ENCODE assay signal across 30 cellular contexts in genomic region chr11:78811622-78812021, GRCh38.
"Had no signal": no experiment of that assay in that cellular context is flagged by ENCODE, and none has a peak within 500 bp of the region (broad histone marks: within the 10 kb centered on the region; RNA-seq: fewer than 3 reads in every experiment).

No MANE protein-coding gene starts in this region.

- ATAC-seq: activated T-helper 17 cell treated with anti-CD3 and anti-CD28 coated beads, Interleukin-2, amount 50 U/mL, for 72 hours; K562; T-cell had no signal

- FAIRE-seq: K562, TTC549 had no signal

- H3K27me3 ChIP-seq: adrenal gland, breast epithelium had no signal

- H3K4me2 ChIP-seq: PC-9 had no signal

- DNase-seq: activated B cell treated with CpG ODN at 0.5 μM for 24 hours; activated CD4-positive, alpha-beta memory T cell treated with anti-CD3 and anti-CD28 coated beads for 36 hours; activated CD4-positive, alpha-beta T cell treated with anti-CD3 and anti-CD28 coated beads for 1 hour; activated CD4-positive, alpha-beta T cell treated with anti-CD3 and anti-CD28 coated beads, Interleukin-2, amount 10 ng/mL, durations not matched to agents 7 days and 5 days; activated CD8-positive, alpha-beta memory T cell treated with anti-CD3 and anti-CD28 coated beads for 24 hours; activated gamma-delta T cell treated with Interleukin-2 at 50 U/mL for 16 hours; activated naive CD4-positive, alpha-beta T cell treated with anti-CD3 and anti-CD28 coated beads, Interleukin-2, amount 50 U/mL, for 16 hours; activated naive CD8-positive, alpha-beta T cell treated with anti-CD3 and anti-CD28 coated beads, Interleukin-2, amount 10 ng/mL, durations not matched to agents 7 days and 5 days; activated T-cell treated with anti-CD3 and anti-CD28 coated beads for 4 hours; activated T-cell treated with anti-CD3 and anti-CD28 coated beads, Interleukin-2, amount 50 U/mL, for 48 hours; adrenal gland; aorta; Karpas-422; MM.1S; NCI-H1105; NCI-H1436 treated with DMSO at 0.1 percent for 48 hours; NCI-H187; NCI-H2171 treated with DMSO at 0.1 percent for 48 hours; NCI-H226; NCI-H510A; NCI-H526 treated with DMSO at 0.1 percent for 48 hours; PC-9; SIG-M5; T-cell; T-helper 2 cell; T1000 had no signal

- H2AFZ ChIP-seq: PC-9 had no signal

- H3K4me1 ChIP-seq: breast epithelium had no signal

- H3K36me3 ChIP-seq: adrenal gland, breast epithelium had no signal

- H3K9me3 ChIP-seq: adrenal gland, breast epithelium had no signal

- H3K36me3 Mint-ChIP-seq: activated CD4-positive, alpha-beta memory T cell treated with anti-CD3 and anti-CD28 coated beads for 36 hours; activated naive CD8-positive, alpha-beta T cell treated with anti-CD3 and anti-CD28 coated beads, Interleukin-2, amount 10 ng/mL, durations not matched to agents 7 days and 5 days; T-cell had no signal

- H3K27ac Mint-ChIP-seq: activated B cell treated with CpG ODN at 0.5 μM for 24 hours; activated CD4-positive, alpha-beta memory T cell treated with anti-CD3 and anti-CD28 coated beads for 36 hours; activated CD4-positive, alpha-beta T cell treated with anti-CD3 and anti-CD28 coated beads, Interleukin-2, amount 10 ng/mL, durations not matched to agents 7 days and 5 days; activated naive CD8-positive, alpha-beta T cell treated with anti-CD3 and anti-CD28 coated beads, Interleukin-2, amount 10 ng/mL, durations not matched to agents 7 days and 5 days; activated T-helper 17 cell treated with anti-CD3 and anti-CD28 coated beads, Interleukin-2, amount 50 U/mL, for 72 hours; T-cell had no signal

- H3K27ac ChIP-seq: adrenal gland, PC-9 had no signal

- H3K27me3 Mint-ChIP-seq: activated B cell treated with CpG ODN at 0.5 μM for 24 hours had no signal

- H3K9me3 Mint-ChIP-seq: activated B cell treated with CpG ODN at 0.5 μM for 24 hours; activated CD4-positive, alpha-beta memory T cell treated with anti-CD3 and anti-CD28 coated beads for 36 hours; activated CD4-positive, alpha-beta T cell treated with anti-CD3 and anti-CD28 coated beads, Interleukin-2, amount 10 ng/mL, durations not matched to agents 7 days and 5 days; activated naive CD8-positive, alpha-beta T cell treated with anti-CD3 and anti-CD28 coated beads, Interleukin-2, amount 10 ng/mL, durations not matched to agents 7 days and 5 days; activated T-helper 17 cell treated with anti-CD3 and anti-CD28 coated beads, Interleukin-2, amount 50 U/mL, for 72 hours; T-cell had no signal

- H3K4me3 ChIP-seq: adrenal gland, breast epithelium, K562, PC-9 had no signal

- H3K4me3 Mint-ChIP-seq: activated B cell treated with CpG ODN at 0.5 μM for 24 hours; activated CD4-positive, alpha-beta memory T cell treated with anti-CD3 and anti-CD28 coated beads for 36 hours; activated CD4-positive, alpha-beta T cell treated with anti-CD3 and anti-CD28 coated beads, Interleukin-2, amount 10 ng/mL, durations not matched to agents 7 days and 5 days; activated naive CD8-positive, alpha-beta T cell treated with anti-CD3 and anti-CD28 coated beads, Interleukin-2, amount 10 ng/mL, durations not matched to agents 7 days and 5 days; activated T-helper 17 cell treated with anti-CD3 and anti-CD28 coated beads, Interleukin-2, amount 50 U/mL, for 72 hours; T-cell had no signal

- H3K4me1 Mint-ChIP-seq: activated B cell treated with CpG ODN at 0.5 μM for 24 hours; activated CD4-positive, alpha-beta T cell treated with anti-CD3 and anti-CD28 coated beads, Interleukin-2, amount 10 ng/mL, durations not matched to agents 7 days and 5 days; activated naive CD8-positive, alpha-beta T cell treated with anti-CD3 and anti-CD28 coated beads, Interleukin-2, amount 10 ng/mL, durations not matched to agents 7 days and 5 days; activated T-helper 17 cell treated with anti-CD3 and anti-CD28 coated beads, Interleukin-2, amount 50 U/mL, for 72 hours; T-cell had no signal
